In the genomic region with DNA sequence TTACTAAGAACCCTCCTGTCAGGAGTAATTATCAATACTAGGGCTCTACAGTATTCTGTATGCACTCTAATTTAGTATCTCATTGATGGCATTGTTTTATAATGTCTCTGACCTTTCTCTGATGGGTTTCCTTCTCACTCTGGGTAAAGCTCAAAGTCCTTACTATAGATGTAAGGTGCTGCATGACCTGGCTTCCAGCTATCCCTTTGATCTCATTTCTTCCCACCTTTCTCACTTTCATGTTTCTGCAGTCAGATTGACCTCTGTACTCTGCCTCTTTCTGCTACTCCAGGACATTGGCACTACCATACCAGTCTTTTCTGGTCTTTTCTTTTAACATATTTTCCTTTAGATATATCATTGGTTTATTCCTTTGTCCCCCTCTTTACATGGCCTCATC, we compare ENCODE assay signal across 28 cellular contexts.
"Had no signal": no experiment of that assay in that cellular context is flagged by ENCODE, and none has a peak within 500 bp of the region (broad histone marks: within the 10 kb centered on the region; RNA-seq: fewer than 3 reads in every experiment).

No MANE protein-coding gene starts in this region.

- H2AFZ ChIP-seq: hepatocyte had no signal

- H3K9me3 ChIP-seq: colonic mucosa, esophagus squamous epithelium, gastrocnemius medialis, heart right ventricle, left lung, lower lobe of right lung, mucosa of descending colon had no signal

- H3K27ac ChIP-seq: colonic mucosa, epithelial cell of prostate, esophagus squamous epithelium, gastrocnemius medialis, heart right ventricle, hepatocyte, left lung, lower lobe of right lung had no signal

- H3K36me3 ChIP-seq: colonic mucosa, esophagus squamous epithelium, gastrocnemius medialis, heart right ventricle, left lung, lower lobe of right lung had no signal

- H3K4me2 ChIP-seq: hepatocyte had no signal

- DNase-seq: colonic mucosa; cortex of kidney; effector CD8-positive, alpha-beta T cell; effector memory CD8-positive, alpha-beta T cell; endodermal cell; erythroblast; esophagus squamous epithelium; foreskin fibroblast; foreskin melanocyte; gastrocnemius medialis; glutamatergic neuron; head of caudate nucleus; heart right ventricle; hypothalamus; immature natural killer cell; islet precursor cell; kidney; kidney glomerular epithelial cell; left lung; left ventricle myocardium superior; lower lobe of right lung; mesenchymal stem cell; mucosa of descending colon; naive B cell had no signal

- H3K79me2 ChIP-seq: hepatocyte had no signal

- H3K27me3 ChIP-seq: colonic mucosa, esophagus squamous epithelium, gastrocnemius medialis, heart right ventricle, hepatocyte, left lung had no signal

- FAIRE-seq: endometrium, kidney had no signal

- H3K4me1 ChIP-seq: colonic mucosa, esophagus squamous epithelium, gastrocnemius medialis, heart right ventricle, left lung, lower lobe of right lung had no signal

- ATAC-seq: effector memory CD8-positive, alpha-beta T cell; esophagus mucosa; gastrocnemius medialis; heart right ventricle; left lung; left ventricle myocardium superior; lower lobe of right lung; mucosa of descending colon had no signal

- H3K4me3 ChIP-seq: colonic mucosa, esophagus squamous epithelium, gastrocnemius medialis, heart right ventricle, hepatocyte, left lung, lower lobe of right lung, mucosa of descending colon had no signal
